ENCODE assay signal across 1 cellular context in the genomic region with DNA sequence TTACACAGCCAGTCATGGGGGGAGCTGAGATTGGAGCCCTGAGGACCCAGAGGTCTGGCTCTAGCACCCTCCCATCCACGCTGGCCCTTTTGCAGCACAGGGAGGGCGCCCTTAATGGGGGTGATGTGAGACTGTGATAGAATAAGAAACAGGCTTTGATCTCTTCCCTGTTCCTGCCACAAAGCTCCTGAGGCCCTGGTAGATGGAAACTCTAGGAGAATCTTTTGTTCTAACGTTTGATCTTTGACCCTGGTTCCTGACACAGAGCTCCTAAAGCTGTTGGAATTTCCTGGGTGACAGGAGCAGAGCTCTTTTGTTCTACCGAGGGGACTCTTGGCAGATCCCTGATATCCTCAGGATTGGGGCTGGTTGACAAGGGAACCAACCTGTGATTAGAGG.
TF ChIP-seq lines count a peak whose summit lies in the region.

No MANE protein-coding gene starts in this region.

TF ChIP-seq in HepG2, 621 proteins besides CTCF, POLR2A, EP300 and RAD21 (continues in another document):
- TF ChIP-seq LCORL (IDR thresholded peaks at IDR 0.05) (no peak), LCORL (CRISPR knock-in tag; IDR thresholded peaks at IDR 0.05) (no peak; the same call in 1 of the 2 replicates), GABPA (IDR thresholded peaks at IDR 0.05; ENCODE audit: low read depth, low read length) (no peak), GABPA (CRISPR knock-in tag; IDR thresholded peaks at IDR 0.05; ENCODE audit: low read depth) (0 out of 2 replicates have a peak, but pooled peaks have one; percentile 10), TCF7 (IDR thresholded peaks at IDR 0.05; ENCODE audit: low read depth) (peak; percentile 90), SOX5 (CRISPR knock-in tag; IDR thresholded peaks at IDR 0.05; ENCODE audit: borderline replicate concordance) (peak; percentile 97), NR2F6 (IDR thresholded peaks at IDR 0.05) (peak; percentile 86), NR2F6 (CRISPR knock-in tag; IDR thresholded peaks at IDR 0.05) (peak; percentile 81), MEIS1 (CRISPR knock-in tag; IDR thresholded peaks at IDR 0.05; ENCODE audit: borderline replicate concordance) (no peak), POLR2G (IDR thresholded peaks at IDR 0.05; ENCODE audit: low read depth, low read length) (0 out of 2 replicates have a peak, but pooled peaks have one; percentile 13), ZNF768 (CRISPR knock-in tag; IDR thresholded peaks at IDR 0.05) (0 out of 2 replicates have a peak, but pooled peaks have one; percentile 5), ZNF558 (CRISPR knock-in tag; IDR thresholded peaks at IDR 0.05; ENCODE audit: borderline replicate concordance) (no peak), MTA1 (CRISPR knock-in tag; IDR thresholded peaks at IDR 0.05; ENCODE audit: borderline replicate concordance) (peak; percentile 23; the same call in 1 of the 2 replicates), AKAP8 (CRISPR knock-in tag; IDR thresholded peaks at IDR 0.05) (0 out of 2 replicates have a peak, but pooled peaks have one; percentile 31), DPF2 (CRISPR knock-in tag; IDR thresholded peaks at IDR 0.05; ENCODE audit: borderline replicate concordance, low read depth) (0 out of 2 replicates have a peak, but pooled peaks have one; percentile 43), DNMT3B (CRISPR knock-in tag; conservative IDR thresholded peaks at IDR 0.05) (no peak), PPARG (CRISPR knock-in tag; conservative IDR thresholded peaks at IDR 0.05) (0 out of 2 replicates have a peak, but pooled peaks have one; percentile 43), SMYD3 (CRISPR knock-in tag; IDR thresholded peaks at IDR 0.05) (no peak), MXI1 (IDR thresholded peaks at IDR 0.05; ENCODE audit: borderline replicate concordance, low read depth, low read length) (no peak; the same call in 2 of the 3 replicates), CREM (IDR thresholded peaks at IDR 0.05) (peak; percentile 59; the same call in 1 of the 2 replicates), CREM (CRISPR knock-in tag; IDR thresholded peaks at IDR 0.05) (no peak), PATZ1 (CRISPR knock-in tag; IDR thresholded peaks at IDR 0.05) (peak; percentile 72; the same call in 1 of the 2 replicates), ZNF605 (CRISPR knock-in tag; IDR thresholded peaks at IDR 0.05) (0 out of 2 replicates have a peak, but pooled peaks have one; percentile 26), NONO (IDR thresholded peaks at IDR 0.05) (no peak), NONO (CRISPR knock-in tag; conservative IDR thresholded peaks at IDR 0.05) (no peak), RARA (CRISPR knock-in tag; IDR thresholded peaks at IDR 0.05) (peak; percentile 41; the same call in 1 of the 2 replicates), ZNF275 (CRISPR knock-in tag; IDR thresholded peaks at IDR 0.05; ENCODE audit: borderline replicate concordance) (peak; percentile 8; the same call in 1 of the 2 replicates), ZNF589 (CRISPR knock-in tag; conservative IDR thresholded peaks at IDR 0.05) (no peak), NCOA2 (CRISPR knock-in tag; IDR thresholded peaks at IDR 0.05) (peak; percentile 51), MED1 (CRISPR knock-in tag; IDR thresholded peaks at IDR 0.05) (0 out of 2 replicates have a peak, but pooled peaks have one; percentile 10), ZNF780A (CRISPR knock-in tag; IDR thresholded peaks at IDR 0.05) (no peak), REST (IDR thresholded peaks at IDR 0.05; ENCODE audit: borderline replicate concordance in 1 of 2, low read depth in 1 of 2, low read length in 2 of 2) (0 out of 4 replicates have a peak, but pooled peaks of 1 of the 2 experiments have one; percentile 6), CREB1 (IDR thresholded peaks at IDR 0.05) (no peak), CREB1 (CRISPR knock-in tag; IDR thresholded peaks at IDR 0.05) (peak; percentile 34; the same call in 1 of the 2 replicates), HDAC2 (CRISPR knock-in tag; IDR thresholded peaks at IDR 0.05) (peak; percentile 22; the same call in 1 of the 2 replicates), BCL6 (CRISPR knock-in tag; IDR thresholded peaks at IDR 0.05) (peak; percentile 71), KAT8 (CRISPR knock-in tag; IDR thresholded peaks at IDR 0.05) (peak; percentile 5; the same call in 1 of the 2 replicates), HNF4A (CRISPR knock-in tag; IDR thresholded peaks at IDR 0.05) (peak; percentile 55), SP5 (CRISPR knock-in tag; IDR thresholded peaks at IDR 0.05; ENCODE audit: borderline replicate concordance, low read depth) (peak; percentile 15; the same call in 1 of the 2 replicates), ZNF687 (CRISPR knock-in tag; IDR thresholded peaks at IDR 0.05) (peak; percentile 43), NCOR1 (IDR thresholded peaks at IDR 0.05; ENCODE audit: borderline replicate concordance, low read length) (0 out of 2 replicates have a peak, but pooled peaks have one; percentile 13), ETV5 (CRISPR knock-in tag; IDR thresholded peaks at IDR 0.05; ENCODE audit: borderline replicate concordance) (peak; percentile 47; the same call in 1 of the 2 replicates)
- TF ChIP-seq, protein P1, sequence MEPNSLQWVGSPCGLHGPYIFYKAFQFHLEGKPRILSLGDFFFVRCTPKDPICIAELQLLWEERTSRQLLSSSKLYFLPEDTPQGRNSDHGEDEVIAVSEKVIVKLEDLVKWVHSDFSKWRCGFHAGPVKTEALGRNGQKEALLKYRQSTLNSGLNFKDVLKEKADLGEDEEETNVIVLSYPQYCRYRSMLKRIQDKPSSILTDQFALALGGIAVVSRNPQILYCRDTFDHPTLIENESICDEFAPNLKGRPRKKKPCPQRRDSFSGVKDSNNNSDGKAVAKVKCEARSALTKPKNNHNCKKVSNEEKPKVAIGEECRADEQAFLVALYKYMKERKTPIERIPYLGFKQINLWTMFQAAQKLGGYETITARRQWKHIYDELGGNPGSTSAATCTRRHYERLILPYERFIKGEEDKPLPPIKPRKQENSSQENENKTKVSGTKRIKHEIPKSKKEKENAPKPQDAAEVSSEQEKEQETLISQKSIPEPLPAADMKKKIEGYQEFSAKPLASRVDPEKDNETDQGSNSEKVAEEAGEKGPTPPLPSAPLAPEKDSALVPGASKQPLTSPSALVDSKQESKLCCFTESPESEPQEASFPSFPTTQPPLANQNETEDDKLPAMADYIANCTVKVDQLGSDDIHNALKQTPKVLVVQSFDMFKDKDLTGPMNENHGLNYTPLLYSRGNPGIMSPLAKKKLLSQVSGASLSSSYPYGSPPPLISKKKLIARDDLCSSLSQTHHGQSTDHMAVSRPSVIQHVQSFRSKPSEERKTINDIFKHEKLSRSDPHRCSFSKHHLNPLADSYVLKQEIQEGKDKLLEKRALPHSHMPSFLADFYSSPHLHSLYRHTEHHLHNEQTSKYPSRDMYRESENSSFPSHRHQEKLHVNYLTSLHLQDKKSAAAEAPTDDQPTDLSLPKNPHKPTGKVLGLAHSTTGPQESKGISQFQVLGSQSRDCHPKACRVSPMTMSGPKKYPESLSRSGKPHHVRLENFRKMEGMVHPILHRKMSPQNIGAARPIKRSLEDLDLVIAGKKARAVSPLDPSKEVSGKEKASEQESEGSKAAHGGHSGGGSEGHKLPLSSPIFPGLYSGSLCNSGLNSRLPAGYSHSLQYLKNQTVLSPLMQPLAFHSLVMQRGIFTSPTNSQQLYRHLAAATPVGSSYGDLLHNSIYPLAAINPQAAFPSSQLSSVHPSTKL (CRISPR knock-in tag; IDR thresholded peaks at IDR 0.05): peak; percentile 51
- TF ChIP-seq, protein P2, sequence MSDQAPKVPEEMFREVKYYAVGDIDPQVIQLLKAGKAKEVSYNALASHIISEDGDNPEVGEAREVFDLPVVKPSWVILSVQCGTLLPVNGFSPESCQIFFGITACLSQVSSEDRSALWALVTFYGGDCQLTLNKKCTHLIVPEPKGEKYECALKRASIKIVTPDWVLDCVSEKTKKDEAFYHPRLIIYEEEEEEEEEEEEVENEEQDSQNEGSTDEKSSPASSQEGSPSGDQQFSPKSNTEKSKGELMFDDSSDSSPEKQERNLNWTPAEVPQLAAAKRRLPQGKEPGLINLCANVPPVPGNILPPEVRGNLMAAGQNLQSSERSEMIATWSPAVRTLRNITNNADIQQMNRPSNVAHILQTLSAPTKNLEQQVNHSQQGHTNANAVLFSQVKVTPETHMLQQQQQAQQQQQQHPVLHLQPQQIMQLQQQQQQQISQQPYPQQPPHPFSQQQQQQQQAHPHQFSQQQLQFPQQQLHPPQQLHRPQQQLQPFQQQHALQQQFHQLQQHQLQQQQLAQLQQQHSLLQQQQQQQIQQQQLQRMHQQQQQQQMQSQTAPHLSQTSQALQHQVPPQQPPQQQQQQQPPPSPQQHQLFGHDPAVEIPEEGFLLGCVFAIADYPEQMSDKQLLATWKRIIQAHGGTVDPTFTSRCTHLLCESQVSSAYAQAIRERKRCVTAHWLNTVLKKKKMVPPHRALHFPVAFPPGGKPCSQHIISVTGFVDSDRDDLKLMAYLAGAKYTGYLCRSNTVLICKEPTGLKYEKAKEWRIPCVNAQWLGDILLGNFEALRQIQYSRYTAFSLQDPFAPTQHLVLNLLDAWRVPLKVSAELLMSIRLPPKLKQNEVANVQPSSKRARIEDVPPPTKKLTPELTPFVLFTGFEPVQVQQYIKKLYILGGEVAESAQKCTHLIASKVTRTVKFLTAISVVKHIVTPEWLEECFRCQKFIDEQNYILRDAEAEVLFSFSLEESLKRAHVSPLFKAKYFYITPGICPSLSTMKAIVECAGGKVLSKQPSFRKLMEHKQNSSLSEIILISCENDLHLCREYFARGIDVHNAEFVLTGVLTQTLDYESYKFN (CRISPR knock-in tag; conservative IDR thresholded peaks at IDR 0.05): peak; percentile 79
